In the genomic region with DNA sequence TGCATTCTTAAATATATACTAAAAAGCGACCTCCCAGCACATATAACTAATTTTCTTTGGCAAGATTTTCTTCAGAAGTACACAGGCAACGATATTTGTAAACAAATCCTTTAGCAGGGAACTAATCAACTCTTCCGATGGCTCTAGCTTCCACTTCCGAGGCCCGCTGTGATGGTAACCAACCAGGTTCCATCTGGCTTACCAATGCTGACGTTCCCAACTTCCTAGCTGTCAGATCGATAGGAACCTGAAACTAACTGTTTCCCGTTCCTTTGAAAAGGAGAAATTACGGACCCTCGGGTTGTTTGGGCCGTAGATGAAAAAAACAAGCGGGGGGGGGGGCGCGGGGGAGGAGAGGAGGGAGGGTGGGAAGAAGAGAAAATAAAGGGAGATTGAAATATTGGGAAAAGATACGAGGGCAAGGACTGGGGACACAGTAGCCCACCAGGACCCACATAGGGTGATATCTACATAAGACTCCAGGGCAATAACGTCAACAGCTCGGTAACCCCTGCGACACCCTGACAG, we compare ENCODE assay signal across 8 cellular contexts. TPM values are rescaled to one million over a fixed set of nuclear protein-coding genes. Genes with fewer than 3 reads are reported as not detected.
DNase-seq lines count a peak whose midpoint lies in the region; ATAC-seq and TF ChIP-seq lines count a peak whose summit lies in the region.

No MANE protein-coding gene starts in this region.

- H3K4me3 Mint-ChIP-seq in activated CD8-positive, alpha-beta T cell treated with anti-CD3 and anti-CD28 coated beads, Interleukin-2, amount 10 ng/mL, durations not matched to agents 7 days and 5 days, result peak overlapping the region; percentile 90
- peak overlapping the region; percentile 92 for H3K4me3 Mint-ChIP-seq in nephron progenitor cell

- TF ChIP-seq CTCF in fibroblast of pulmonary artery (IDR thresholded peaks at IDR 0.05; ENCODE audit: low read length, missing control alignments) (no peak), nephron progenitor cell (IDR thresholded peaks at IDR 0.05) (no peak)

- H3K27ac Mint-ChIP-seq in activated CD8-positive, alpha-beta T cell treated with anti-CD3 and anti-CD28 coated beads, Interleukin-2, amount 10 ng/mL, durations not matched to agents 7 days and 5 days, result peak overlapping the region; percentile 90
- H3K27ac Mint-ChIP-seq in nephron progenitor cell, result peak overlapping the region; percentile 98

- H3K4me1 Mint-ChIP-seq in activated CD8-positive, alpha-beta T cell treated with anti-CD3 and anti-CD28 coated beads, Interleukin-2, amount 10 ng/mL, durations not matched to agents 7 days and 5 days (ENCODE audit: low read depth), result peaks cover 43% of the 10 kb centered on the region
- peaks cover 27% of the 10 kb centered on the region for H3K4me1 Mint-ChIP-seq in nephron progenitor cell

- H3K27me3 Mint-ChIP-seq in activated CD8-positive, alpha-beta T cell treated with anti-CD3 and anti-CD28 coated beads, Interleukin-2, amount 10 ng/mL, durations not matched to agents 7 days and 5 days (ENCODE audit: low read depth), result no peaks in the 10 kb centered on the region
- H3K27me3 Mint-ChIP-seq in nephron progenitor cell (ENCODE audit: low read depth, poor library complexity), result no peaks in the 10 kb centered on the region

- DNase-seq in AG08396 (ENCODE audit: low spot score) (peak; percentile 29), NCI-H1092 (lab: John Stamatoyannopoulos, UW) (peak; percentile 13), fibroblast of pulmonary artery (ENCODE audit: low read depth) (peak; percentile 46), nephron progenitor cell (peak; percentile 27)
- DNase-seq in activated CD8-positive, alpha-beta T cell treated with anti-CD3 and anti-CD28 coated beads, Interleukin-2, amount 10 ng/mL, durations not matched to agents 7 days and 5 days, result peak; percentile 54

- ATAC-seq in GM18867 (IDR thresholded peaks at IDR 0.05; ENCODE audit: unreplicated experiment) (peak; percentile 19), HG03442 (IDR thresholded peaks at IDR 0.05; ENCODE audit: unreplicated experiment) (no peak), HG03280 (IDR thresholded peaks at IDR 0.05; ENCODE audit: unreplicated experiment) (no peak)
- peak; percentile 17 for ATAC-seq in activated CD8-positive, alpha-beta T cell treated with anti-CD3 and anti-CD28 coated beads, Interleukin-2, amount 10 ng/mL, durations not matched to agents 7 days and 5 days

- H3K36me3 Mint-ChIP-seq in activated CD8-positive, alpha-beta T cell treated with anti-CD3 and anti-CD28 coated beads, Interleukin-2, amount 10 ng/mL, durations not matched to agents 7 days and 5 days (ENCODE audit: low read depth), result peaks cover 24% of the 10 kb centered on the region
- H3K36me3 Mint-ChIP-seq in nephron progenitor cell (ENCODE audit: low read depth), result peaks cover 8% of the 10 kb centered on the region

- peak overlapping the region; percentile 90 for H3K4me3 ChIP-seq in fibroblast of pulmonary artery (replicated peaks; ENCODE audit: low read depth, low read length)

- CTCF ChIA-PET in activated CD8-positive, alpha-beta T cell treated with anti-CD3 and anti-CD28 coated beads, Interleukin-2, amount 10 ng/mL, durations not matched to agents 7 days and 5 days (lab: Charles Lee), result interaction anchor here (0.8 to 5.8 kb wide), 3 partner anchors 14 to 31 kb away, joined by 3 to 65 read pairs (median 4); no protein-coding TSS in a partner anchor

- POLR2A ChIA-PET in activated CD8-positive, alpha-beta T cell treated with anti-CD3 and anti-CD28 coated beads, Interleukin-2, amount 10 ng/mL, durations not matched to agents 7 days and 5 days (lab: Charles Lee), result interaction anchor here (0.6 to 2.6 kb wide), 10 partner anchors 8 to 881 kb away, joined by 3 to 23 read pairs (median 3); a partner anchor contains a TSS

- H3K9me3 Mint-ChIP-seq in activated CD8-positive, alpha-beta T cell treated with anti-CD3 and anti-CD28 coated beads, Interleukin-2, amount 10 ng/mL, durations not matched to agents 7 days and 5 days (ENCODE audit: insufficient read depth), result no peaks in the 10 kb centered on the region
- H3K9me3 Mint-ChIP-seq in nephron progenitor cell, result peaks cover 6% of the 10 kb centered on the region

RNA-seq across cellular contexts. Expression of a gene that starts 0.5 kb away (rescaled TPM):
- 10 to 100 TPM; 36.5 to 38.8 TPM for total RNA-seq in activated CD8-positive, alpha-beta T cell treated with anti-CD3 and anti-CD28 coated beads, Interleukin-2, amount 10 ng/mL, durations not matched to agents 7 days and 5 days

Comparison
In these comparisons a context has a peak if more than half of its experiments do, and no peak if none do; other contexts are left out.
1. ATAC-seq: peak in GM18867 (single experiment) and activated CD8-positive, alpha-beta T cell treated with anti-CD3 and anti-CD28 coated beads, Interleukin-2, amount 10 ng/mL, durations not matched to agents 7 days and 5 days (single experiment); none in HG03442 (single experiment) and HG03280 (single experiment).
2. Peak in every context shown above with its lines, with median percentiles within 50 percentile points of each other: DNase-seq.